In genomic region chr2:43648979-43649701, GRCh38 we compare ENCODE assay signal across 21 cellular contexts. TPM values are rescaled to one million over a fixed set of nuclear protein-coding genes. Genes with fewer than 3 reads are reported as not detected.
DNase-seq lines count a peak whose midpoint lies in the region; ATAC-seq and TF ChIP-seq lines count a peak whose summit lies in the region.
"Had no signal": no experiment of that assay in that cellular context is flagged by ENCODE, and none has a peak within 500 bp of the region (broad histone marks: within the 10 kb centered on the region; RNA-seq: fewer than 3 reads in every experiment).

No MANE protein-coding gene starts in this region.

- ATAC-seq in psoas muscle (no peak), HG03521 (IDR thresholded peaks at IDR 0.05; ENCODE audit: unreplicated experiment) (no peak), HG02623 (IDR thresholded peaks at IDR 0.05; ENCODE audit: unreplicated experiment) (no peak)

- intact Hi-C loops in psoas muscle (cut with DNase I) = no loop called here

- H3K9me3 ChIP-seq in SJSA1 (replicated peaks) (no peaks in the 10 kb centered on the region), psoas muscle (no peaks in the 10 kb centered on the region)
- H3K9me3 ChIP-seq: neutrophil had no signal

- DNase-seq in SJSA1 (ENCODE audit: low read depth in 1 of 2, low spot score in 2 of 2) (peak in 1 of 2 experiments; percentile 63), fibroblast of the aortic adventitia (ENCODE audit: low read depth) (peak; percentile 28), endothelial cell (ENCODE audit: low spot score) (no peak), psoas muscle (no peak)
- DNase-seq: DMS153; erythroblast; H7; islet precursor cell; NCI-H1105; NCI-H2171; OCI-M1; SIG-M5; stimulated activated CD4-positive, alpha-beta T cell treated with anti-CD3 and anti-CD28 coated beads, Interleukin-4, amount 100 ng/mL, for 24 hours; T-helper 2 cell had no signal

- 84 to 89% (median 86%) methylated on average over 3 of the region's 3 CpGs for WGBS in psoas muscle, 3 donors

- no peaks in the 10 kb centered on the region for H3K36me3 Mint-ChIP-seq in nephron (ENCODE audit: low read depth)
- no peaks in the 10 kb centered on the region for H3K36me3 Mint-ChIP-seq in endothelial cell (ENCODE audit: low read depth, unreplicated experiment)
- H3K36me3 Mint-ChIP-seq: CD14-positive monocyte had no signal

- H3K27ac ChIP-seq in SJSA1 = peak overlapping the region; percentile 78
- no peak overlapping the region for H3K27ac ChIP-seq in psoas muscle
- H3K27ac ChIP-seq: neutrophil had no signal

- H3K4me1 ChIP-seq in SJSA1 (replicated peaks) = peaks cover 16% of the 10 kb centered on the region
- no peaks in the 10 kb centered on the region for H3K4me1 ChIP-seq in psoas muscle

- H3K4me3 Mint-ChIP-seq in nephron = no peak overlapping the region
- no peak overlapping the region for H3K4me3 Mint-ChIP-seq in endothelial cell (ENCODE audit: unreplicated experiment)
- H3K4me3 Mint-ChIP-seq: CD14-positive monocyte; dendritic cell treated with granulocyte-macrophage colony-stimulating factor and Interleukin-4, amounts not matched to agents 40 ng/mL and 50 ng/mL, for 4 days had no signal

- no peak overlapping the region for H3K4me3 ChIP-seq in SJSA1
- H3K4me3 ChIP-seq in fibroblast of the aortic adventitia (ENCODE audit: low read depth, low read length) = no peak overlapping the region
- H3K4me3 ChIP-seq in psoas muscle = no peak overlapping the region
- H3K4me3 ChIP-seq: skin epidermis had no signal

- H3K27ac Mint-ChIP-seq in nephron (peak overlapping the region; percentile 53 to 85 (median 78)), endothelial cell (ENCODE audit: unreplicated experiment) (no peak overlapping the region)
- H3K27ac Mint-ChIP-seq: CD14-positive monocyte; dendritic cell treated with granulocyte-macrophage colony-stimulating factor and Interleukin-4, amounts not matched to agents 40 ng/mL and 50 ng/mL, for 4 days had no signal

- TF ChIP-seq CTCF in fibroblast of the aortic adventitia (IDR thresholded peaks at IDR 0.05; ENCODE audit: insufficient read depth, low read length) (no peak), nephron (IDR thresholded peaks at IDR 0.05; ENCODE audit: unreplicated experiment in 3 of 3) (no peak), endothelial cell (IDR thresholded peaks at IDR 0.05; ENCODE audit: unreplicated experiment) (no peak), psoas muscle (IDR thresholded peaks at IDR 0.05) (no peak)

- H3K9me3 Mint-ChIP-seq in nephron = no peaks in the 10 kb centered on the region
- no peaks in the 10 kb centered on the region for H3K9me3 Mint-ChIP-seq in endothelial cell (ENCODE audit: unreplicated experiment)
- H3K9me3 Mint-ChIP-seq: dendritic cell treated with granulocyte-macrophage colony-stimulating factor and Interleukin-4, amounts not matched to agents 40 ng/mL and 50 ng/mL, for 4 days had no signal

- H3K36me3 ChIP-seq in SJSA1 (no peaks in the 10 kb centered on the region), psoas muscle (ENCODE audit: insufficient read depth in 1 of 2, low read depth in 1 of 2) (no peaks in the 10 kb centered on the region)
- H3K36me3 ChIP-seq: neutrophil had no signal

- H3K27me3 ChIP-seq in SJSA1 (replicated peaks) (0 out of 2 replicates have a peak, but pooled peaks cover 2% of the 10 kb centered on the region), psoas muscle (ENCODE audit: insufficient read depth in 3 of 3, low read length in 2 of 3) (peaks cover 0 to 5% (median 0%) of the 10 kb centered on the region in 3 donors)

- H3K27me3 Mint-ChIP-seq in nephron (ENCODE audit: low read depth) (no peaks in the 10 kb centered on the region), endothelial cell (ENCODE audit: unreplicated experiment) (no peaks in the 10 kb centered on the region)

- H3K4me1 Mint-ChIP-seq in nephron (peaks cover 7% of the 10 kb centered on the region), endothelial cell (ENCODE audit: unreplicated experiment) (no peaks in the 10 kb centered on the region)
- H3K4me1 Mint-ChIP-seq: CD14-positive monocyte had no signal

RNA-seq across cellular contexts. Expression of gene PLEKHH2, which starts 12.1 kb away (rescaled TPM):
- total RNA-seq in SJSA1 (2014; rRNA removed; shearing (Covaris generic)) = 4.5 and 9.4 TPM in 2 replicates
- total RNA-seq in fibroblast of the aortic adventitia (ENCODE audit: low replicate concordance) = 5.4 and 20.0 TPM in 2 replicates
- 1.6 TPM for total RNA-seq in endothelial cell (ENCODE audit: unreplicated experiment)
- 1 to 10 TPM in 1 of 4 donors, under 1 TPM in 3; 0.34 to 2.2 (median 0.56) TPM for total RNA-seq in psoas muscle
- under 1 TPM; 0.14 to 0.39 (median 0.38) TPM for polyA plus RNA-seq in psoas muscle
- polyA plus RNA-seq: CD14-positive monocyte had no signal

RNA-seq across cellular contexts. Expression of gene C1GALT1C1L, which starts 27.1 kb away (rescaled TPM):
- total RNA-seq in SJSA1 (2014; rRNA removed; shearing (Covaris generic)) = 0.75 and 1.1 TPM in 2 replicates
- total RNA-seq in fibroblast of the aortic adventitia (ENCODE audit: low replicate concordance) (0.16 and 0.36 TPM in 2 replicates), endothelial cell (ENCODE audit: unreplicated experiment) (0.31 TPM), psoas muscle (under 1 TPM in 3 of 4 donors, not detected in 1; 0.23 to 0.56 (median 0.26) TPM)
- under 1 TPM; 0.16 to 0.43 (median 0.39) TPM for polyA plus RNA-seq in psoas muscle
- total RNA-seq: H7 had no signal
- polyA plus RNA-seq: CD14-positive monocyte had no signal

RNA-seq across cellular contexts. Expression of gene THADA, which starts 53.3 kb away (rescaled TPM):
- total RNA-seq in SJSA1 (2014; rRNA removed; shearing (Covaris generic)) = 14.1 and 15.8 TPM in 2 replicates
- 34.6 and 54.9 TPM in 2 replicates for total RNA-seq in fibroblast of the aortic adventitia (ENCODE audit: low replicate concordance)
- total RNA-seq in endothelial cell (ENCODE audit: unreplicated experiment) = 19.4 TPM
- 10 to 100 TPM; 11.4 to 17.4 (median 12.9) TPM for total RNA-seq in psoas muscle
- 10 to 100 TPM in 2 of 3 donors, 1 to 10 TPM in 1; 8.1 to 11.6 (median 11.3) TPM for polyA plus RNA-seq in psoas muscle
